Comparison of ENCODE assay signal across 27 cellular contexts in genomic region chr10:130927157-130927556, GRCh38.
DNase-seq lines count a peak whose midpoint lies in the region; ATAC-seq and TF ChIP-seq lines count a peak whose summit lies in the region.
"Had no signal": no experiment of that assay in that cellular context is flagged by ENCODE, and none has a peak within 500 bp of the region (broad histone marks: within the 10 kb centered on the region; RNA-seq: fewer than 3 reads in every experiment).

No MANE protein-coding gene starts in this region.

- no peaks in the 10 kb centered on the region for H3K9me3 ChIP-seq in CD8-positive, alpha-beta T cell (ENCODE audit: low read length)
- H3K9me3 ChIP-seq: BE2C had no signal

- H3K27ac Mint-ChIP-seq in activated CD4-positive, alpha-beta T cell treated with anti-CD3 and anti-CD28 coated beads for 36 hours = no peak overlapping the region
- no peak overlapping the region for H3K27ac Mint-ChIP-seq in stimulated activated memory B cell treated with anti-CD40 and anti-IgM and Interleukin-4, amounts not matched to agents 10 μg/mL and 1 μg/mL and 100 μg/mL, for 72 hours
- no peak overlapping the region for H3K27ac Mint-ChIP-seq in CD8-positive, alpha-beta T cell
- H3K27ac Mint-ChIP-seq: CD14-positive monocyte, T-cell had no signal

- CTCF ChIA-PET in activated CD4-positive, alpha-beta T cell treated with anti-CD3 and anti-CD28 coated beads for 36 hours (lab: Charles Lee) = no interaction called here
- CTCF ChIA-PET in CD8-positive, alpha-beta T cell (lab: Charles Lee) = no interaction called here

- H3K4me3 ChIP-seq in CD8-positive, alpha-beta T cell (ENCODE audit: low read depth, low read length) = no peak overlapping the region
- H3K4me3 ChIP-seq: PC-9 had no signal

- H3K9me3 Mint-ChIP-seq in activated CD4-positive, alpha-beta T cell treated with anti-CD3 and anti-CD28 coated beads for 36 hours (ENCODE audit: low read depth) = no peaks in the 10 kb centered on the region
- peaks cover 2% of the 10 kb centered on the region for H3K9me3 Mint-ChIP-seq in stimulated activated memory B cell treated with anti-CD40 and anti-IgM and Interleukin-4, amounts not matched to agents 10 μg/mL and 1 μg/mL and 100 μg/mL, for 72 hours
- H3K9me3 Mint-ChIP-seq in CD8-positive, alpha-beta T cell = no peaks in the 10 kb centered on the region
- H3K9me3 Mint-ChIP-seq: CD14-positive monocyte had no signal

- no peak overlapping the region for H3K27ac ChIP-seq in CD8-positive, alpha-beta T cell (ENCODE audit: low read depth, low read length)
- H3K27ac ChIP-seq: HL-60, PC-9, RWPE1 had no signal

- no peaks in the 10 kb centered on the region for H3K36me3 Mint-ChIP-seq in activated CD4-positive, alpha-beta T cell treated with anti-CD3 and anti-CD28 coated beads for 36 hours (ENCODE audit: low read depth)
- no peaks in the 10 kb centered on the region for H3K36me3 Mint-ChIP-seq in stimulated activated memory B cell treated with anti-CD40 and anti-IgM and Interleukin-4, amounts not matched to agents 10 μg/mL and 1 μg/mL and 100 μg/mL, for 72 hours
- H3K36me3 Mint-ChIP-seq in CD8-positive, alpha-beta T cell = no peaks in the 10 kb centered on the region
- H3K36me3 Mint-ChIP-seq: CD14-positive monocyte, T-cell had no signal

- H3K4me3 Mint-ChIP-seq in activated CD4-positive, alpha-beta T cell treated with anti-CD3 and anti-CD28 coated beads for 36 hours = no peak overlapping the region
- no peak overlapping the region for H3K4me3 Mint-ChIP-seq in stimulated activated memory B cell treated with anti-CD40 and anti-IgM and Interleukin-4, amounts not matched to agents 10 μg/mL and 1 μg/mL and 100 μg/mL, for 72 hours
- no peak overlapping the region for H3K4me3 Mint-ChIP-seq in CD8-positive, alpha-beta T cell
- H3K4me3 Mint-ChIP-seq: CD14-positive monocyte, T-cell had no signal

- H3K36me3 ChIP-seq in CD8-positive, alpha-beta T cell (ENCODE audit: insufficient read depth, low read length) = no peaks in the 10 kb centered on the region
- H3K36me3 ChIP-seq: BE2C had no signal

- peak; percentile 23 for ATAC-seq in activated CD4-positive, alpha-beta T cell treated with anti-CD3 and anti-CD28 coated beads for 36 hours
- ATAC-seq in GM19463 (IDR thresholded peaks at IDR 0.05; ENCODE audit: unreplicated experiment) (peak; percentile 42), HG03432 (IDR thresholded peaks at IDR 0.05; ENCODE audit: unreplicated experiment) (peak; percentile 57), HG03139 (IDR thresholded peaks at IDR 0.05; ENCODE audit: unreplicated experiment) (no peak), HG02973 (IDR thresholded peaks at IDR 0.05; ENCODE audit: unreplicated experiment) (no peak)
- peak; percentile 34 for ATAC-seq in stimulated activated memory B cell treated with anti-CD40 and anti-IgM and Interleukin-4, amounts not matched to agents 10 μg/mL and 1 μg/mL and 100 μg/mL, for 72 hours
- no peak for ATAC-seq in CD8-positive, alpha-beta T cell
- ATAC-seq: HCT116, T-cell had no signal

- DNase-seq in activated CD4-positive, alpha-beta T cell treated with anti-CD3 and anti-CD28 coated beads for 36 hours = no peak
- no peak for DNase-seq in activated CD4-positive, alpha-beta T cell treated with anti-CD3 and anti-CD28 coated beads, Interleukin-2, amount 50 U/mL, for 48 hours
- DNase-seq in CD8-positive, alpha-beta T cell = no peak
- DNase-seq: 8988T, ACHN, BE2C, Calu3, NCI-H1048, NCI-H1417, NCI-H1694, NCI-H2081, NCI-H2171, NCI-H226, NCI-H510A treated with DMSO at 0.1 percent for 48 hours, NCI-H748 treated with DMSO at 0.1 percent for 48 hours, PC-9, SHP77, T-cell had no signal

- POLR2A ChIA-PET in activated CD4-positive, alpha-beta T cell treated with anti-CD3 and anti-CD28 coated beads for 36 hours (lab: Charles Lee) = no interaction called here
- POLR2A ChIA-PET in CD8-positive, alpha-beta T cell (lab: Charles Lee) = no interaction called here

- no peaks in the 10 kb centered on the region for H3K4me1 Mint-ChIP-seq in activated CD4-positive, alpha-beta T cell treated with anti-CD3 and anti-CD28 coated beads for 36 hours
- H3K4me1 Mint-ChIP-seq in stimulated activated memory B cell treated with anti-CD40 and anti-IgM and Interleukin-4, amounts not matched to agents 10 μg/mL and 1 μg/mL and 100 μg/mL, for 72 hours = no peaks in the 10 kb centered on the region
- H3K4me1 Mint-ChIP-seq in CD8-positive, alpha-beta T cell (ENCODE audit: low read depth) = no peaks in the 10 kb centered on the region
- H3K4me1 Mint-ChIP-seq: CD14-positive monocyte, T-cell had no signal

- intact Hi-C loops in activated CD4-positive, alpha-beta T cell treated with anti-CD3 and anti-CD28 coated beads for 36 hours (cut with DNase I, micrococcal nuclease) = no loop called here
- intact Hi-C loops in CD8-positive, alpha-beta T cell (cut with DNase I, micrococcal nuclease) = no loop called here

- no peaks in the 10 kb centered on the region for H3K27me3 Mint-ChIP-seq in activated CD4-positive, alpha-beta T cell treated with anti-CD3 and anti-CD28 coated beads for 36 hours
- no peaks in the 10 kb centered on the region for H3K27me3 Mint-ChIP-seq in stimulated activated memory B cell treated with anti-CD40 and anti-IgM and Interleukin-4, amounts not matched to agents 10 μg/mL and 1 μg/mL and 100 μg/mL, for 72 hours
- H3K27me3 Mint-ChIP-seq in CD8-positive, alpha-beta T cell (ENCODE audit: low read depth) = peaks cover 6% of the 10 kb centered on the region

- no peaks in the 10 kb centered on the region for H3K4me1 ChIP-seq in CD8-positive, alpha-beta T cell (ENCODE audit: insufficient read depth, low read length)
- H3K4me1 ChIP-seq: BE2C had no signal

- TF ChIP-seq CTCF in CD8-positive, alpha-beta T cell (IDR thresholded peaks at IDR 0.05) = no peak

- no peaks in the 10 kb centered on the region for H3K27me3 ChIP-seq in CD8-positive, alpha-beta T cell (ENCODE audit: insufficient read depth, low read length)
- H3K27me3 ChIP-seq: BE2C had no signal

Comparison
In these comparisons a context has a peak if more than half of its experiments do, and no peak if none do; other contexts are left out.
1. ATAC-seq: peak in activated CD4-positive, alpha-beta T cell treated with anti-CD3 and anti-CD28 coated beads for 36 hours (single experiment), GM19463 (single experiment), HG03432 (single experiment) and stimulated activated memory B cell treated with anti-CD40 and anti-IgM and Interleukin-4, amounts not matched to agents 10 μg/mL and 1 μg/mL and 100 μg/mL, for 72 hours (single experiment); none in HG03139 (single experiment), HG02973 (single experiment) and CD8-positive, alpha-beta T cell (single experiment).